ENCODE assay signal across 8 cellular contexts in the genomic region with DNA sequence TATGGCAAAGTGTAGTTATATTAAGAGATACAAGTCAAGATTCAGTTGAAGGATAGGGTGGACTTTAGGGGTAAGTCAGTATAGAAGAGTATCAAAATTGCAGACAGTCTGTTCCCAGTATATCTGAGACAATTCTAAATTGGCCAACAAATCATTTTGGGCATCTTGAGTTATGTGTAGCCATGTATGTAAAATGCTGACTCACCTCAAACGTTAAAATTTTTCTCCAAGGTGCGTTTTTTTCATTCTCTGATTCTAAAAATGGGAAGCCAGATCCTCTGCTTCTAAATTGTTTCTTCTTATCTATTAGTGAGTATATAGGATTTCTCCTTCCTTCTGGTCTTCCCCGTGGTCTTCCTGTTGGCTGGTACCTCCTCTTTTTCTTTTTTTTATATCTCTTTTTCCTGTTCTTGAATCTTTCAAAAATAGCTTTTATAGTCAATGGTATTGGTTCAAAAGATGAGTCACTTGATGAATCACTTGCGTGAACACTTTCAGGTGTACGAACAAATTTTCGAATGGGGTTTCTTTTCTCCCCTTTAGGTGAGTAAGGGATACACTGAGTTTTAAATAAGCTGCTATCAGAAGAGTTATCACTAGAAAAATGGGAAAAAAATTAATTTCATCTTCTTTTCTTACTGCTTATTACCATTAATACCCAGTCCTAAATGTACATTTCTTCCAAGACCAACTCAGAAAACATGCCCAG. TPM values are rescaled to one million over a fixed set of nuclear protein-coding genes. Genes with fewer than 3 reads are reported as not detected.
DNase-seq lines count a peak whose midpoint lies in the region; ATAC-seq and TF ChIP-seq lines count a peak whose summit lies in the region.

No MANE protein-coding gene starts in this region.

- DNase-seq in AG10803 (ENCODE audit: low read depth) (no peak), HFFc6 (no peak), immature natural killer cell (no peak), NAMALWA (ENCODE audit: low spot score) (no peak), NCI-H1092 treated with DMSO at 0.1 percent for 48 hours (lab: John Stamatoyannopoulos, UW) (no peak)
- DNase-seq in activated T-helper 1 cell treated with anti-CD3 and anti-CD28 coated beads, Interleukin-12 subunit alpha, Interleukin-12 subunit beta, Interleukin-2, Interleukin-4 antibody, amounts not matched to agents 30 ng/mL and 10 ng/mL and 1 ng/mL, durations not matched to agents 14 hours and 24 hours and 36 hours (ENCODE audit: low spot score): no peak

- intact Hi-C loops in activated T-helper 1 cell treated with anti-CD3 and anti-CD28 coated beads, Interleukin-12 subunit alpha, Interleukin-12 subunit beta, Interleukin-2, Interleukin-4 antibody, amounts not matched to agents 30 ng/mL and 10 ng/mL and 1 ng/mL, durations not matched to agents 14 hours and 24 hours and 36 hours (cut with micrococcal nuclease): loop anchor here (1.0 to 2.0 kb wide), 2 partner anchors 8 to 69 kb away; no protein-coding TSS in a partner anchor

- H3K4me1 Mint-ChIP-seq in HFFc6 (ENCODE audit: low read depth) (peaks cover 64% of the 10 kb centered on the region), immature natural killer cell (peaks cover 66 to 93% of the 10 kb centered on the region in 2 donors)
- H3K4me1 Mint-ChIP-seq in activated T-helper 1 cell treated with anti-CD3 and anti-CD28 coated beads, Interleukin-12 subunit alpha, Interleukin-12 subunit beta, Interleukin-2, Interleukin-4 antibody, amounts not matched to agents 30 ng/mL and 10 ng/mL and 1 ng/mL, durations not matched to agents 14 hours and 24 hours and 36 hours (ENCODE audit: low read depth): peaks cover 64% of the 10 kb centered on the region

- peaks cover 9% of the 10 kb centered on the region; the same call in 1 of the 2 replicates for H3K9me3 Mint-ChIP-seq in HFFc6
- no peaks in the 10 kb centered on the region for H3K9me3 Mint-ChIP-seq in activated T-helper 1 cell treated with anti-CD3 and anti-CD28 coated beads, Interleukin-12 subunit alpha, Interleukin-12 subunit beta, Interleukin-2, Interleukin-4 antibody, amounts not matched to agents 30 ng/mL and 10 ng/mL and 1 ng/mL, durations not matched to agents 14 hours and 24 hours and 36 hours
- H3K9me3 Mint-ChIP-seq in immature natural killer cell: no peaks in the 10 kb centered on the region

- peaks cover 13% of the 10 kb centered on the region for H3K27me3 Mint-ChIP-seq in HFFc6 (ENCODE audit: insufficient read depth)
- no peaks in the 10 kb centered on the region for H3K27me3 Mint-ChIP-seq in activated T-helper 1 cell treated with anti-CD3 and anti-CD28 coated beads, Interleukin-12 subunit alpha, Interleukin-12 subunit beta, Interleukin-2, Interleukin-4 antibody, amounts not matched to agents 30 ng/mL and 10 ng/mL and 1 ng/mL, durations not matched to agents 14 hours and 24 hours and 36 hours (ENCODE audit: insufficient read depth)
- H3K27me3 Mint-ChIP-seq in immature natural killer cell (ENCODE audit: low read depth in 3 of 3): peaks cover 11 to 16% (median 12%) of the 10 kb centered on the region in 3 donors

- H3K4me3 Mint-ChIP-seq in HFFc6 (peak overlapping the region; percentile 99), immature natural killer cell (peak overlapping the region in 3 of 5 donors; percentile 82 to 100 (median 97))
- H3K4me3 Mint-ChIP-seq in activated T-helper 1 cell treated with anti-CD3 and anti-CD28 coated beads, Interleukin-12 subunit alpha, Interleukin-12 subunit beta, Interleukin-2, Interleukin-4 antibody, amounts not matched to agents 30 ng/mL and 10 ng/mL and 1 ng/mL, durations not matched to agents 14 hours and 24 hours and 36 hours: peak overlapping the region; percentile 100

- TF ChIP-seq CTCF in AG10803 (conservative IDR thresholded peaks at IDR 0.05; ENCODE audit: low read length): no peak
- TF ChIP-seq CTCF in HFFc6 (IDR thresholded peaks at IDR 0.05): no peak

- no peak for ATAC-seq in HG02798 (IDR thresholded peaks at IDR 0.05; ENCODE audit: poor library complexity, unreplicated experiment)
- no peak for ATAC-seq in HG02588 (IDR thresholded peaks at IDR 0.05; ENCODE audit: unreplicated experiment)

- peak overlapping the region; percentile 99 for H3K27ac Mint-ChIP-seq in HFFc6
- peak overlapping the region; percentile 99 for H3K27ac Mint-ChIP-seq in activated T-helper 1 cell treated with anti-CD3 and anti-CD28 coated beads, Interleukin-12 subunit alpha, Interleukin-12 subunit beta, Interleukin-2, Interleukin-4 antibody, amounts not matched to agents 30 ng/mL and 10 ng/mL and 1 ng/mL, durations not matched to agents 14 hours and 24 hours and 36 hours
- peak overlapping the region; percentile 55 to 100 (median 88) for H3K27ac Mint-ChIP-seq in immature natural killer cell

- peaks cover 72% of the 10 kb centered on the region for H3K36me3 Mint-ChIP-seq in HFFc6 (ENCODE audit: low read depth)
- H3K36me3 Mint-ChIP-seq in activated T-helper 1 cell treated with anti-CD3 and anti-CD28 coated beads, Interleukin-12 subunit alpha, Interleukin-12 subunit beta, Interleukin-2, Interleukin-4 antibody, amounts not matched to agents 30 ng/mL and 10 ng/mL and 1 ng/mL, durations not matched to agents 14 hours and 24 hours and 36 hours (ENCODE audit: low read depth): peaks cover 77% of the 10 kb centered on the region
- peaks cover 17 to 48% (median 23%) of the 10 kb centered on the region in 3 donors for H3K36me3 Mint-ChIP-seq in immature natural killer cell

- peak overlapping the region; percentile 91; the same call in 1 of the 2 replicates for H3K4me3 ChIP-seq in AG10803 (ENCODE audit: low read length)

RNA-seq across cellular contexts. Expression of a gene that starts 3.2 kb away (rescaled TPM):
- total RNA-seq in HFFc6 (2021; fragmentation: NEBNext Ultra II Directional; extraction: Animal tissue kit (Norgen Biotek cat#: 25700)): 100 to 1,000 TPM in 2 of 6 experiments, 10 to 100 TPM in 4; 89.6 to 112 (median 97.0) TPM
- total RNA-seq in activated T-helper 1 cell treated with anti-CD3 and anti-CD28 coated beads, Interleukin-12 subunit alpha, Interleukin-12 subunit beta, Interleukin-2, Interleukin-4 antibody, amounts not matched to agents 30 ng/mL and 10 ng/mL and 1 ng/mL, durations not matched to agents 14 hours and 24 hours and 36 hours: 337 and 345 TPM in 2 replicates
- polyA plus RNA-seq in immature natural killer cell: 10 to 100 TPM; 10.3 to 21.3 (median 16.2) TPM

RNA-seq across cellular contexts. Expression of a gene that starts 3.4 kb away (rescaled TPM):
- total RNA-seq in HFFc6 (2021; fragmentation: NEBNext Ultra II Directional; extraction: Animal tissue kit (Norgen Biotek cat#: 25700)): 10 to 100 TPM; 10.1 to 14.4 (median 12.7) TPM
- 19.3 and 21.6 TPM in 2 replicates for total RNA-seq in activated T-helper 1 cell treated with anti-CD3 and anti-CD28 coated beads, Interleukin-12 subunit alpha, Interleukin-12 subunit beta, Interleukin-2, Interleukin-4 antibody, amounts not matched to agents 30 ng/mL and 10 ng/mL and 1 ng/mL, durations not matched to agents 14 hours and 24 hours and 36 hours
- 10 to 100 TPM; 16.8 to 23.7 (median 21.2) TPM for polyA plus RNA-seq in immature natural killer cell

RNA-seq across cellular contexts. Expression of a gene that starts 46.0 kb away (rescaled TPM):
- total RNA-seq in HFFc6 (2021; fragmentation: NEBNext Ultra II Directional; extraction: Animal tissue kit (Norgen Biotek cat#: 25700)): 10 to 100 TPM; 21.6 to 28.1 (median 25.5) TPM
- 55.8 and 59.4 TPM in 2 replicates for total RNA-seq in activated T-helper 1 cell treated with anti-CD3 and anti-CD28 coated beads, Interleukin-12 subunit alpha, Interleukin-12 subunit beta, Interleukin-2, Interleukin-4 antibody, amounts not matched to agents 30 ng/mL and 10 ng/mL and 1 ng/mL, durations not matched to agents 14 hours and 24 hours and 36 hours
- polyA plus RNA-seq in immature natural killer cell: 10 to 100 TPM in 1 of 3 donors, 1 to 10 TPM in 2; 8.2 to 24.5 (median 8.8) TPM
